ENCODE assay signal across 32 cellular contexts in genomic region chr7:90723233-90723632, GRCh38.
DNase-seq lines count a peak whose midpoint lies in the region; ATAC-seq, FAIRE-seq and TF ChIP-seq lines count a peak whose summit lies in the region.
"Had no signal": no experiment of that assay in that cellular context is flagged by ENCODE, and none has a peak within 500 bp of the region (broad histone marks: within the 10 kb centered on the region; RNA-seq: fewer than 3 reads in every experiment).

No MANE protein-coding gene starts in this region.

- peaks cover 64 to 91% (median 73%) of the 10 kb centered on the region in 3 donors for H3K4me1 Mint-ChIP-seq in naive B cell
- no peaks in the 10 kb centered on the region for H3K4me1 Mint-ChIP-seq in immature natural killer cell
- H3K4me1 Mint-ChIP-seq: activated naive CD8-positive, alpha-beta T cell treated with anti-CD3 and anti-CD28 coated beads for 36 hours; CD4-positive, alpha-beta memory T cell had no signal

- H3K27me3 ChIP-seq in right lobe of liver (no peaks in the 10 kb centered on the region), HepG2 (ENCODE audit: control insufficient read depth in 1 of 2, insufficient read depth in 2 of 2, low read length in 2 of 2) (0 out of 5 replicates have a peak, but pooled peaks cover 0 to 3% of the 10 kb centered on the region in 2 experiments), SJCRH30 (no peaks in the 10 kb centered on the region)
- H3K27me3 ChIP-seq: neutrophil, upper lobe of left lung had no signal

- CTCF ChIA-PET in HepG2 (lab: Yijun Ruan, JAX; ENCODE audit: low intra/inter-chr PET ratio, low total read pairs), result no interaction called here

- H3K4me2 ChIP-seq in HepG2 (ENCODE audit: low read depth, low read length), result no peak overlapping the region
- H3K4me2 ChIP-seq: A549 had no signal

- TF ChIP-seq POLR2A in right lobe of liver (IDR thresholded peaks at IDR 0.05) (no peak), HepG2 (IDR thresholded peaks at IDR 0.05; ENCODE audit: insufficient read depth in 1 of 2, low read depth in 2 of 2, low read length in 2 of 2) (no peak)

- DNase-seq in right lobe of liver (no peak), HepG2 (ENCODE audit: low spot score) (no peak), SJCRH30 (no peak), naive B cell (no peak), NCI-H748 (lab: John Stamatoyannopoulos, UW; ENCODE audit: unreplicated experiment) (no peak), COLO668 (lab: John Stamatoyannopoulos, UW; ENCODE audit: unreplicated experiment) (no peak), head of caudate nucleus (no peak), immature natural killer cell (no peak)
- DNase-seq: activated CD4-positive, alpha-beta T cell treated with anti-CD3 and anti-CD28 coated beads, Interleukin-2, amount 50 U/mL, for 1 hour; activated CD4-positive, CD25-positive, alpha-beta regulatory T cell; activated gamma-delta T cell; activated naive CD8-positive, alpha-beta T cell treated with anti-CD3 and anti-CD28 coated beads for 36 hours; activated T-cell treated with anti-CD3 and anti-CD28 coated beads, Interleukin-2, amount 50 U/mL, for 24 hours; AML-193; CD4-positive, alpha-beta memory T cell; DMS 273 treated with DMSO at 0.1 percent for 48 hours; effector CD8-positive, alpha-beta T cell; hypothalamus; NCI-H1048; NCI-H1694; NCI-H446 treated with DMSO at 0.1 percent for 48 hours; NCI-H82; psoas muscle; stimulated activated CD4-positive, alpha-beta T cell treated with anti-CD3 and anti-CD28 coated beads, Interleukin-15, amount 100 ng/mL, for 24 hours; stimulated activated CD4-positive, alpha-beta T cell treated with anti-CD3 and anti-CD28 coated beads, Interleukin-4, amount 100 ng/mL, for 4 hours; substantia nigra; upper lobe of left lung had no signal

- no peak for TF ChIP-seq EP300 in HepG2 (IDR thresholded peaks at IDR 0.05; ENCODE audit: low read depth in 2 of 2, low read length in 2 of 2)
- TF ChIP-seq EP300 in HepG2 (CRISPR knock-in tag; IDR thresholded peaks at IDR 0.05; ENCODE audit: borderline replicate concordance), result no peak

- no peak overlapping the region for H2AFZ ChIP-seq in HepG2 (ENCODE audit: low read length)

- POLR2A ChIA-PET in HepG2 (lab: Yijun Ruan, JAX), result no interaction called here

- H3K9me3 Mint-ChIP-seq in naive B cell (no peaks in the 10 kb centered on the region), immature natural killer cell (peaks cover 0 to 5% (median 0%) of the 10 kb centered on the region in 6 donors)
- H3K9me3 Mint-ChIP-seq: activated naive CD8-positive, alpha-beta T cell treated with anti-CD3 and anti-CD28 coated beads for 36 hours; activated T-cell treated with anti-CD3 and anti-CD28 coated beads, Interleukin-2, amount 50 U/mL, for 24 hours had no signal

- TF ChIP-seq CTCF in right lobe of liver (IDR thresholded peaks at IDR 0.05) (no peak), HepG2 (CRISPR knock-in tag; IDR thresholded peaks at IDR 0.05) (no peak)

- H3K4me3 Mint-ChIP-seq in naive B cell, result peak overlapping the region in 7 of 8 donors; percentile 33 to 79 (median 61)
- no peak overlapping the region for H3K4me3 Mint-ChIP-seq in immature natural killer cell
- H3K4me3 Mint-ChIP-seq: activated naive CD8-positive, alpha-beta T cell treated with anti-CD3 and anti-CD28 coated beads for 36 hours; activated T-cell treated with anti-CD3 and anti-CD28 coated beads, Interleukin-2, amount 50 U/mL, for 24 hours; CD4-positive, alpha-beta memory T cell had no signal

- no peaks in the 10 kb centered on the region for H3K79me2 ChIP-seq in HepG2 (ENCODE audit: insufficient read depth, low read length)

- peak overlapping the region in 2 of 3 donors; percentile 0 to 84 for H3K27ac ChIP-seq in right lobe of liver
- no peak overlapping the region for H3K27ac ChIP-seq in HepG2 (ENCODE audit: extremely low read length, insufficient read depth, low read length)
- H3K27ac ChIP-seq in SJCRH30, result peak overlapping the region; percentile 20
- H3K27ac ChIP-seq: A549, neutrophil, psoas muscle, upper lobe of left lung had no signal

- H3K27ac Mint-ChIP-seq in naive B cell, result peak overlapping the region; percentile 22 to 82 (median 66)
- H3K27ac Mint-ChIP-seq in immature natural killer cell, result no peak overlapping the region
- H3K27ac Mint-ChIP-seq: activated naive CD8-positive, alpha-beta T cell treated with anti-CD3 and anti-CD28 coated beads for 36 hours; activated T-cell treated with anti-CD3 and anti-CD28 coated beads, Interleukin-2, amount 50 U/mL, for 24 hours; CD4-positive, alpha-beta memory T cell had no signal

- H3K36me3 ChIP-seq in right lobe of liver (no peaks in the 10 kb centered on the region), HepG2 (replicated peaks in 1 of 2; ENCODE audit: control insufficient read depth in 1 of 2, insufficient read depth in 2 of 2, low read length in 2 of 2) (no peaks in the 10 kb centered on the region), SJCRH30 (peaks cover 16% of the 10 kb centered on the region)
- H3K36me3 ChIP-seq: neutrophil, upper lobe of left lung had no signal

- H4K20me1 ChIP-seq in HepG2 (ENCODE audit: insufficient read depth, low read length), result no peaks in the 10 kb centered on the region

- intact Hi-C loops in right lobe of liver (cut with DNase I), result no loop called here
- intact Hi-C loops in HepG2 (cut with micrococcal nuclease; ENCODE audit: unreplicated experiment), result no loop called here
- intact Hi-C loops in head of caudate nucleus (cut with DNase I), result no loop called here

- in situ Hi-C loops in HepG2 (cut with HindIII; ENCODE audit: extremely low pct_ligation_motif_present, low pct_unique_long_range_greater_than_20kb), result loop anchor here (25.0 kb wide), 1 partner anchor 289 kb away; no protein-coding TSS in a partner anchor

- H3K4me1 ChIP-seq in right lobe of liver (peaks cover 0 to 75% (median 29%) of the 10 kb centered on the region in 4 donors), HepG2 (ENCODE audit: insufficient read depth, low read length) (peaks cover 36% of the 10 kb centered on the region), SJCRH30 (peaks cover 48% of the 10 kb centered on the region)
- H3K4me1 ChIP-seq: A549 had no signal

- no peak overlapping the region for H3K9ac ChIP-seq in HepG2 (ENCODE audit: insufficient read depth, low read depth, low read length)

- TF ChIP-seq RAD21 in HepG2 (CRISPR knock-in tag; IDR thresholded peaks at IDR 0.05), result no peak

- no TSS peak for BruUV-seq in HepG2 (replicated peaks; lab: Mats Ljungman, UMichigan)

- FAIRE-seq in HepG2 (lab: Jason Lieb, UNC), result no peak
- FAIRE-seq: A549, GM12892 had no signal

- 86% methylated on average over 2 of the region's 2 CpGs for WGBS in right lobe of liver (ENCODE audit: insufficient coverage, low coverage, low lambda C conversion rate, missing lambda C conversion rate)
- WGBS in HepG2 (ENCODE audit: low lambda C conversion rate), result 57% methylated on average over 2 of the region's 2 CpGs

- H3K36me3 Mint-ChIP-seq in naive B cell (peaks cover 9 to 10% of the 10 kb centered on the region in 2 donors), immature natural killer cell (no peaks in the 10 kb centered on the region)
- H3K36me3 Mint-ChIP-seq: activated naive CD8-positive, alpha-beta T cell treated with anti-CD3 and anti-CD28 coated beads for 36 hours; CD4-positive, alpha-beta memory T cell had no signal

- ATAC-seq in right lobe of liver (no peak), HepG2 (no peak), naive B cell (ENCODE audit: low read depth in 2 of 2) (no peak)
- ATAC-seq: A549, left lobe of liver, psoas muscle had no signal

- no peaks in the 10 kb centered on the region for H3K27me3 Mint-ChIP-seq in naive B cell
- H3K27me3 Mint-ChIP-seq in immature natural killer cell (ENCODE audit: low read depth in 3 of 3), result no peaks in the 10 kb centered on the region
- H3K27me3 Mint-ChIP-seq: activated T-cell treated with anti-CD3 and anti-CD28 coated beads, Interleukin-2, amount 50 U/mL, for 24 hours; CD4-positive, alpha-beta memory T cell had no signal

- H3K4me3 ChIP-seq in right lobe of liver (no peak overlapping the region), HepG2 (replicated peaks in 1 of 3; ENCODE audit: insufficient read depth in 1 of 3, low read depth in 2 of 3, low read length in 3 of 3) (no peak overlapping the region), SJCRH30 (no peak overlapping the region)
- H3K4me3 ChIP-seq: A549, coronary artery, psoas muscle, upper lobe of left lung had no signal

- H3K9me3 ChIP-seq in right lobe of liver (no peaks in the 10 kb centered on the region), HepG2 (ENCODE audit: low read length) (no peaks in the 10 kb centered on the region), SJCRH30 (replicated peaks) (no peaks in the 10 kb centered on the region)
- H3K9me3 ChIP-seq: A549, neutrophil, psoas muscle, upper lobe of left lung had no signal

TF ChIP-seq in HepG2, 621 proteins besides CTCF, POLR2A, EP300 and RAD21 (continues in another document):
- TF ChIP-seq ZNF597 (CRISPR knock-in tag; IDR thresholded peaks at IDR 0.05), result no peak

Comparison
In these comparisons a context has a peak if more than half of its experiments do, and no peak if none do; other contexts are left out.
1. H3K27ac Mint-ChIP-seq: peak in naive B cell (6 of 6); none in immature natural killer cell (0 of 6).
2. H3K4me3 Mint-ChIP-seq: peak in naive B cell (7 of 8); none in immature natural killer cell (0 of 5).